In genomic region chr19:7916908-7917291, GRCh38 we compare ENCODE assay signal across 9 cellular contexts. TPM values are rescaled to one million over a fixed set of nuclear protein-coding genes. Genes with fewer than 3 reads are reported as not detected.
A peak's percentile ranks its signal among the peaks of the same experiment; 100 is the strongest.
DNase-seq lines count a peak whose midpoint lies in the region; ATAC-seq and TF ChIP-seq lines count a peak whose summit lies in the region.
"Had no signal": no experiment of that assay in that cellular context is flagged by ENCODE, and none has a peak within 500 bp of the region (broad histone marks: within the 10 kb centered on the region; RNA-seq: fewer than 3 reads in every experiment).

No MANE protein-coding gene starts in this region.

- TF ChIP-seq CTCF in heart left ventricle (IDR thresholded peaks at IDR 0.05), result no peak
- no peak for TF ChIP-seq CTCF in kidney epithelial cell (IDR thresholded peaks at IDR 0.05; ENCODE audit: insufficient read depth, low read length, poor library complexity, severe bottlenecking)
- TF ChIP-seq CTCF in uterus (IDR thresholded peaks at IDR 0.05), result no peak
- no peak for TF ChIP-seq CTCF in testis (IDR thresholded peaks at IDR 0.05)

- peak in 1 of 2 donors; percentile 4 for TF ChIP-seq POLR2A in heart left ventricle (IDR thresholded peaks at IDR 0.05)
- no peak for TF ChIP-seq POLR2A in uterus (IDR thresholded peaks at IDR 0.05)
- no peak for TF ChIP-seq POLR2A in testis (IDR thresholded peaks at IDR 0.05)

- H3K36me3 ChIP-seq in heart left ventricle, result peaks cover under 1 to 17% (median 12%) of the 10 kb centered on the region in 9 donors
- H3K36me3 ChIP-seq in kidney epithelial cell (ENCODE audit: control insufficient read depth, insufficient read depth, low read length), result no peaks in the 10 kb centered on the region
- no peaks in the 10 kb centered on the region for H3K36me3 ChIP-seq in uterus
- no peaks in the 10 kb centered on the region for H3K36me3 ChIP-seq in testis (ENCODE audit: low read depth, missing control alignments)

- H3K27ac ChIP-seq in heart left ventricle (peak overlapping the region in 8 of 12 donors; percentile 24 to 84 (median 70)), uterus (peak overlapping the region; percentile 13 to 60), testis (no peak overlapping the region)
- H3K27ac ChIP-seq: VCaP had no signal

- H3K9me3 ChIP-seq in heart left ventricle, result no peaks in the 10 kb centered on the region
- H3K9me3 ChIP-seq in uterus, result no peaks in the 10 kb centered on the region
- H3K9me3 ChIP-seq in testis, result no peaks in the 10 kb centered on the region

- peak overlapping the region; percentile 73 for H3K4me3 Mint-ChIP-seq in activated naive CD8-positive, alpha-beta T cell treated with anti-CD3 and anti-CD28 coated beads for 36 hours

- no peak for ATAC-seq in heart left ventricle
- no peak for ATAC-seq in Right ventricle myocardium superior (ENCODE audit: poor library complexity)

- intact Hi-C loops in heart left ventricle (cut with DNase I), result no loop called here
- intact Hi-C loops in Right ventricle myocardium superior (cut with DNase I), result no loop called here
- intact Hi-C loops in uterus (cut with DNase I; ENCODE audit: low total_unique reads), result no loop called here
- intact Hi-C loops in testis (cut with DNase I; ENCODE audit: low total_unique reads), result no loop called here

- peaks cover 16 to 51% (median 33%) of the 10 kb centered on the region in 9 donors for H3K27me3 ChIP-seq in heart left ventricle
- H3K27me3 ChIP-seq in kidney epithelial cell (ENCODE audit: control insufficient read depth, insufficient read depth, low read length), result peaks cover 32% of the 10 kb centered on the region
- peaks cover 6 to 7% of the 10 kb centered on the region in 2 donors for H3K27me3 ChIP-seq in uterus
- H3K27me3 ChIP-seq in testis, result no peaks in the 10 kb centered on the region

- DNase-seq in heart left ventricle (no peak), Right ventricle myocardium superior (no peak), kidney epithelial cell (ENCODE audit: low read depth) (no peak), uterus (no peak), NOMO-1 treated with dmso at 0.1 percent for 144 hours (lab: John Stamatoyannopoulos, UW; ENCODE audit: unreplicated experiment) (no peak), NCI-H187 treated with DMSO at 0.1 percent for 48 hours (lab: John Stamatoyannopoulos, UW) (no peak), testis (no peak)
- DNase-seq in activated naive CD8-positive, alpha-beta T cell treated with anti-CD3 and anti-CD28 coated beads for 36 hours, result no peak

- no peaks in the 10 kb centered on the region for H3K9me3 Mint-ChIP-seq in activated naive CD8-positive, alpha-beta T cell treated with anti-CD3 and anti-CD28 coated beads for 36 hours

- 2 to 4% (median 3%) methylated on average over 7 to 25 of the region's 25 CpGs; no CpG with 5 or more reads in 1 of the 4 donors for whole genome bisulfite sequencing in heart left ventricle, 4 donors
- 8 to 14% methylated on average over 2 to 25 of the region's 25 CpGs for WGBS in testis, 2 donors

- H3K27ac Mint-ChIP-seq in activated naive CD8-positive, alpha-beta T cell treated with anti-CD3 and anti-CD28 coated beads for 36 hours, result peak overlapping the region; percentile 38

- peaks cover 21% of the 10 kb centered on the region for H3K4me1 Mint-ChIP-seq in activated naive CD8-positive, alpha-beta T cell treated with anti-CD3 and anti-CD28 coated beads for 36 hours

- peak overlapping the region; percentile 10 to 56 (median 38) for H3K4me3 ChIP-seq in heart left ventricle
- peak overlapping the region; percentile 10 for H3K4me3 ChIP-seq in kidney epithelial cell (ENCODE audit: low read depth, low read length)
- peak overlapping the region in 1 of 2 donors; percentile 20 for H3K4me3 ChIP-seq in uterus
- no peak overlapping the region for H3K4me3 ChIP-seq in testis

- H3K4me1 ChIP-seq in heart left ventricle (peaks cover 5 to 61% (median 34%) of the 10 kb centered on the region in 12 donors), uterus (peaks cover 8 to 29% of the 10 kb centered on the region in 2 donors), testis (peaks cover 22% of the 10 kb centered on the region)

- H3K36me3 Mint-ChIP-seq in activated naive CD8-positive, alpha-beta T cell treated with anti-CD3 and anti-CD28 coated beads for 36 hours, result peaks cover 9% of the 10 kb centered on the region

- peaks cover 51% of the 10 kb centered on the region for H3K27me3 Mint-ChIP-seq in activated naive CD8-positive, alpha-beta T cell treated with anti-CD3 and anti-CD28 coated beads for 36 hours

RNA-seq across cellular contexts. Expression of gene TGFBR3L, which starts 2.3 kb away (rescaled TPM):
- total RNA-seq in heart left ventricle (10 to 100 TPM in 2 of 9 donors, 1 to 10 TPM in 7; 3.6 to 41.2 (median 8.0) TPM), Right ventricle myocardium superior (10.9 TPM), kidney epithelial cell (0.14 and 4.5 TPM in 2 replicates), uterus (1 to 10 TPM in 1 of 4 donors, not detected in 3; 5.2 TPM), testis (1 to 10 TPM in 1 of 2 donors, not detected in 1; 2.2 TPM)
- polyA plus RNA-seq in heart left ventricle (1 to 10 TPM in 1 of 2 donors, under 1 TPM in 1; 0.76 to 3.5 TPM), testis (ENCODE audit: insufficient read depth, low read depth, low replicate concordance) (1.2 TPM)
- 1 to 10 TPM; 2.1 to 3.2 TPM for total RNA-seq in activated naive CD8-positive, alpha-beta T cell treated with anti-CD3 and anti-CD28 coated beads for 36 hours

RNA-seq across cellular contexts. Expression of gene SNAPC2, which starts 3.2 kb away (rescaled TPM):
- total RNA-seq in heart left ventricle, result 10 to 100 TPM in 4 of 9 donors, 1 to 10 TPM in 5; 6.8 to 16.7 (median 9.3) TPM
- polyA plus RNA-seq in heart left ventricle, result 10 to 100 TPM; 10.4 to 28.9 TPM
- 9.4 TPM for total RNA-seq in Right ventricle myocardium superior
- total RNA-seq in activated naive CD8-positive, alpha-beta T cell treated with anti-CD3 and anti-CD28 coated beads for 36 hours, result 10 to 100 TPM; 14.4 to 14.8 TPM
- 32.0 and 33.3 TPM in 2 replicates for total RNA-seq in kidney epithelial cell
- 10 to 100 TPM; 11.8 to 66.8 (median 19.0) TPM for total RNA-seq in uterus
- 10 to 100 TPM; 72.5 to 88.6 TPM for total RNA-seq in testis
- 51.9 TPM for polyA plus RNA-seq in testis (ENCODE audit: insufficient read depth, low read depth, low replicate concordance)

RNA-seq across cellular contexts. Expression of gene CTXN1, which starts 9.0 kb away (rescaled TPM):
- 1 to 10 TPM in 2 of 9 donors, under 1 TPM in 5, not detected in 2; 0.21 to 3.3 (median 0.32) TPM for total RNA-seq in heart left ventricle
- under 1 TPM in 1 of 2 donors, not detected in 1; 0.87 TPM for polyA plus RNA-seq in heart left ventricle
- 0.16 TPM for total RNA-seq in Right ventricle myocardium superior
- total RNA-seq in activated naive CD8-positive, alpha-beta T cell treated with anti-CD3 and anti-CD28 coated beads for 36 hours, result under 1 TPM; 0.44 to 0.52 TPM
- 15.7 and 16.1 TPM in 2 replicates for total RNA-seq in kidney epithelial cell
- total RNA-seq in uterus, result 10 to 100 TPM in 2 of 4 donors, 1 to 10 TPM in 1, not detected in 1; 7.2 to 47.1 (median 14.9) TPM
- 10 to 100 TPM; 40.1 to 67.2 TPM for total RNA-seq in testis
- polyA plus RNA-seq in testis (ENCODE audit: insufficient read depth, low read depth, low replicate concordance), result 19.4 TPM

RNA-seq across cellular contexts. Expression of gene MAP2K7, which starts 13.2 kb away (rescaled TPM):
- 10 to 100 TPM; 11.6 to 26.6 (median 23.5) TPM for total RNA-seq in heart left ventricle
- 10 to 100 TPM; 22.2 to 35.5 TPM for polyA plus RNA-seq in heart left ventricle
- 27.5 TPM for total RNA-seq in Right ventricle myocardium superior
- total RNA-seq in activated naive CD8-positive, alpha-beta T cell treated with anti-CD3 and anti-CD28 coated beads for 36 hours, result 10 to 100 TPM; 31.8 to 32.4 TPM
- 15.0 and 19.7 TPM in 2 replicates for total RNA-seq in kidney epithelial cell
- total RNA-seq in uterus, result 10 to 100 TPM in 2 of 4 donors, 1 to 10 TPM in 1, under 1 TPM in 1; 0.59 to 40.2 (median 9.4) TPM
- total RNA-seq in testis, result 10 to 100 TPM; 30.6 to 44.0 TPM
- polyA plus RNA-seq in testis (ENCODE audit: insufficient read depth, low read depth, low replicate concordance), result 34.8 TPM

RNA-seq across cellular contexts. Expression of gene TIMM44, which starts 26.6 kb away (rescaled TPM):
- 10 to 100 TPM; 55.9 to 99.9 (median 70.6) TPM for total RNA-seq in heart left ventricle
- 100 to 1,000 TPM in 1 of 2 donors, 10 to 100 TPM in 1; 99.6 to 140 TPM for polyA plus RNA-seq in heart left ventricle
- 116 TPM for total RNA-seq in Right ventricle myocardium superior
- 100 to 1,000 TPM; 125 to 136 TPM for total RNA-seq in activated naive CD8-positive, alpha-beta T cell treated with anti-CD3 and anti-CD28 coated beads for 36 hours
- total RNA-seq in kidney epithelial cell, result 80.5 and 83.9 TPM in 2 replicates
- 100 to 1,000 TPM in 1 of 4 donors, 10 to 100 TPM in 3; 41.1 to 117 (median 62.9) TPM for total RNA-seq in uterus
- 10 to 100 TPM; 68.0 to 71.2 TPM for total RNA-seq in testis
- 33.8 TPM for polyA plus RNA-seq in testis (ENCODE audit: insufficient read depth, low read depth, low replicate concordance)

Comparison
In these comparisons a context has a peak if more than half of its experiments do, and no peak if none do; other contexts are left out.
1. H3K27ac ChIP-seq: peak in heart left ventricle (8 of 12) and uterus (2 of 2); none in testis (0 of 2).
2. H3K4me3 ChIP-seq: peak in heart left ventricle (12 of 12) and kidney epithelial cell (single experiment); none in testis (0 of 2).